8 cellular contexts compared by ENCODE assay signal in genomic region chr19:39401549-39402416, GRCh38. TPM values are rescaled to one million over a fixed set of nuclear protein-coding genes. Genes with fewer than 3 reads are reported as not detected.
DNase-seq lines count a peak whose midpoint lies in the region; ATAC-seq and TF ChIP-seq lines count a peak whose summit lies in the region.

No MANE protein-coding gene starts in this region.

- peaks cover 5% of the 10 kb centered on the region for H3K27me3 Mint-ChIP-seq in neural crest cell (ENCODE audit: low read depth)

- H3K9me3 Mint-ChIP-seq in neural crest cell, result no peaks in the 10 kb centered on the region

- peaks cover 88% of the 10 kb centered on the region for H3K4me1 ChIP-seq in suprapubic skin

- ATAC-seq in GM18907 (IDR thresholded peaks at IDR 0.05; ENCODE audit: unreplicated experiment) (peak; percentile 29), GM21367 (IDR thresholded peaks at IDR 0.05; ENCODE audit: unreplicated experiment) (no peak)

- TF ChIP-seq POLR2A in erythroblast (IDR thresholded peaks at IDR 0.05; ENCODE audit: low read length), result peak; percentile 40
- TF ChIP-seq POLR2A in suprapubic skin (IDR thresholded peaks at IDR 0.05), result peak in 1 of 2 donors; percentile 40

- H3K27me3 ChIP-seq in suprapubic skin, result no peaks in the 10 kb centered on the region

- WGBS in suprapubic skin, result 47% methylated on average over 20 of the region's 27 CpGs

- peak overlapping the region; percentile 99 for H3K27ac Mint-ChIP-seq in neural crest cell (ENCODE audit: unreplicated experiment)

- H3K36me3 ChIP-seq in suprapubic skin, result peaks cover under 1% of the 10 kb centered on the region

- peaks cover 37% of the 10 kb centered on the region for H3K4me1 Mint-ChIP-seq in neural crest cell

- peak overlapping the region; percentile 100 for H3K27ac ChIP-seq in suprapubic skin

- H3K4me3 ChIP-seq in suprapubic skin, result peak overlapping the region; percentile 66

- no peak for TF ChIP-seq CTCF in neural crest cell (conservative IDR thresholded peaks at IDR 0.05)
- no peak for TF ChIP-seq CTCF in suprapubic skin (IDR thresholded peaks at IDR 0.05)

- H3K4me3 Mint-ChIP-seq in neural crest cell, result peak overlapping the region; percentile 91

- TF ChIP-seq EP300 in suprapubic skin (IDR thresholded peaks at IDR 0.05), result no peak

- DNase-seq in MV-4-11 (lab: John Stamatoyannopoulos, UW), result peak; percentile 62
- DNase-seq in activated CD8-positive, alpha-beta memory T cell treated with anti-CD3 and anti-CD28 coated beads, Interleukin-2, amount 50 U/mL, for 1 hour (ENCODE audit: extremely low read depth), result peak; percentile 94
- DNase-seq in erythroblast (lab: John Stamatoyannopoulos, UW), result peak; percentile 86 to 88
- DNase-seq in neural crest cell (ENCODE audit: low read depth, low spot score), result no peak
- DNase-seq in suprapubic skin (ENCODE audit: low spot score in 2 of 2), result peak in 1 of 2 donors; percentile 87
- no peak for DNase-seq in inferior parietal cortex (ENCODE audit: extremely low spot score)

- H3K36me3 Mint-ChIP-seq in neural crest cell (ENCODE audit: low read depth), result no peaks in the 10 kb centered on the region

- no peaks in the 10 kb centered on the region for H3K9me3 ChIP-seq in suprapubic skin

RNA-seq across cellular contexts. Expression of gene ZFP36, which starts 4.9 kb away (rescaled TPM):
- total RNA-seq in neural crest cell (4.0 TPM in 2 replicates), suprapubic skin (100 to 1,000 TPM; 426 to 850 (median 540) TPM)

RNA-seq across cellular contexts. Expression of gene MED29, which starts 10.6 kb away (rescaled TPM):
- total RNA-seq in neural crest cell, result 37.3 and 40.3 TPM in 2 replicates
- total RNA-seq in suprapubic skin, result 10 to 100 TPM; 36.3 to 57.8 (median 48.0) TPM

RNA-seq across cellular contexts. Expression of gene PLEKHG2, which starts 10.7 kb away (rescaled TPM):
- total RNA-seq in neural crest cell (120 and 135 TPM in 2 replicates), suprapubic skin (10 to 100 TPM in 1 of 4 donors, 1 to 10 TPM in 3; 6.4 to 29.9 (median 7.7) TPM)

RNA-seq across cellular contexts. Expression of gene PAF1, which starts 10.9 kb away (rescaled TPM):
- total RNA-seq in neural crest cell, result 62.9 and 67.3 TPM in 2 replicates
- total RNA-seq in suprapubic skin, result 10 to 100 TPM; 24.8 to 42.4 (median 35.4) TPM

RNA-seq across cellular contexts. Expression of gene RPS16, which starts 34.0 kb away (rescaled TPM):
- total RNA-seq in neural crest cell (2,020 and 2,116 TPM in 2 replicates), suprapubic skin (1,000 to 10,000 TPM; 1,096 to 2,035 (median 1,787) TPM)

Comparison
In these comparisons a context has a peak if more than half of its experiments do, and no peak if none do; other contexts are left out.
1. DNase-seq: peak in MV-4-11 (single experiment), activated CD8-positive, alpha-beta memory T cell treated with anti-CD3 and anti-CD28 coated beads, Interleukin-2, amount 50 U/mL, for 1 hour (single experiment) and erythroblast (2 of 2); none in neural crest cell (single experiment) and inferior parietal cortex (single experiment).
2. RNA of gene ZFP36, which starts 4.9 kb away (total RNA-seq): 426 to 850 TPM in suprapubic skin; 4.0 TPM in neural crest cell; every median in the first group is over 10 times any median in the second.